ENCODE assay signal across 18 cellular contexts in the genomic region with DNA sequence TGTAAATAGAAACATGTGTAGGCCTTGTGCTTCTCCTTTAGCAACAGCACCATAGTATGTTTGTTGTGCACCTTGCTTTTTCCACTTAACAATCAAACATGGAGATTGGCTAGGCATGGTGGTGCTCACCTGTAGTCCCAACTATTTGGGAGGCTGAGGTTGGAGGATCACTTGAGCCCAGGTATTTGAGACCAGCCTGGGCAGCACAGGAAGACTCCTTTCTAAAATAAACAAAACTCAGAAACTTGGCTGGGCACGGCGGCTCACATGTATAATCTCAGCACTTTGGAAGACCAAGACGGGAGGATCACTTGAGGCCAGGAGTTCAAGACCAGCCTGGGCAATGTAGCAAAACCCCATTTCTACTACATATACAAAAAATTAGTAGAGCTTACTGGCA. TPM values are rescaled to one million over a fixed set of nuclear protein-coding genes. Genes with fewer than 3 reads are reported as not detected.
DNase-seq lines count a peak whose midpoint lies in the region; ATAC-seq and TF ChIP-seq lines count a peak whose summit lies in the region.
"Had no signal": no experiment of that assay in that cellular context is flagged by ENCODE, and none has a peak within 500 bp of the region (broad histone marks: within the 10 kb centered on the region; RNA-seq: fewer than 3 reads in every experiment).

No MANE protein-coding gene starts in this region.

- H3K36me3 Mint-ChIP-seq in HFFc6 (ENCODE audit: low read depth): no peaks in the 10 kb centered on the region
- no peaks in the 10 kb centered on the region for H3K36me3 Mint-ChIP-seq in chondrocyte (ENCODE audit: low read depth)
- no peaks in the 10 kb centered on the region for H3K36me3 Mint-ChIP-seq in mesothelial cell of epicardium
- H3K36me3 Mint-ChIP-seq: natural killer cell had no signal

- DNase-seq in HFFc6 (no peak), chondrocyte (ENCODE audit: low spot score) (no peak), mesothelial cell of epicardium (ENCODE audit: low spot score in 2 of 2, unreplicated experiment in 2 of 2) (no peak), substantia nigra (lab: John Stamatoyannopoulos, UW) (no peak), left colon (no peak), NCI-H1417 treated with DMSO at 0.1 percent for 48 hours (lab: John Stamatoyannopoulos, UW) (no peak), T-helper 9 cell (no peak)
- DNase-seq: activated CD4-positive, alpha-beta memory T cell treated with anti-CD3 and anti-CD28 coated beads, Interleukin-2, amount 10 ng/mL, durations not matched to agents 7 days and 5 days; activated gamma-delta T cell; AML-193; brain microvascular endothelial cell; DMS153; kidney glomerular epithelial cell; natural killer cell; SIG-M5; small intestine; stimulated activated naive CD8-positive, alpha-beta T cell treated with anti-CD3 and anti-CD28 coated beads, Interleukin-15, amount 100 ng/mL, for 72 hours had no signal

- H3K4me3 Mint-ChIP-seq in HFFc6 (peak overlapping the region; percentile 93; the same call in 1 of the 2 replicates), chondrocyte (ENCODE audit: unreplicated experiment) (no peak overlapping the region), mesothelial cell of epicardium (peak overlapping the region; percentile 85)
- H3K4me3 Mint-ChIP-seq: activated CD4-positive, alpha-beta memory T cell treated with anti-CD3 and anti-CD28 coated beads, Interleukin-2, amount 10 ng/mL, durations not matched to agents 7 days and 5 days; natural killer cell; stimulated activated naive CD8-positive, alpha-beta T cell treated with anti-CD3 and anti-CD28 coated beads, Interleukin-15, amount 100 ng/mL, for 72 hours had no signal

- intact Hi-C loops in left colon (cut with DNase I, micrococcal nuclease): no loop called here

- H3K27me3 Mint-ChIP-seq in HFFc6 (ENCODE audit: insufficient read depth) (peaks cover 4% of the 10 kb centered on the region; the same call in 1 of the 2 replicates), chondrocyte (ENCODE audit: low read depth) (no peaks in the 10 kb centered on the region), mesothelial cell of epicardium (ENCODE audit: low read depth) (no peaks in the 10 kb centered on the region)
- H3K27me3 Mint-ChIP-seq: activated CD4-positive, alpha-beta memory T cell treated with anti-CD3 and anti-CD28 coated beads, Interleukin-2, amount 10 ng/mL, durations not matched to agents 7 days and 5 days; stimulated activated naive CD8-positive, alpha-beta T cell treated with anti-CD3 and anti-CD28 coated beads, Interleukin-15, amount 100 ng/mL, for 72 hours had no signal

- H3K4me1 Mint-ChIP-seq in HFFc6 (ENCODE audit: low read depth): peaks cover 23% of the 10 kb centered on the region
- H3K4me1 Mint-ChIP-seq in chondrocyte (ENCODE audit: low read depth): peaks cover 23% of the 10 kb centered on the region
- peaks cover 29% of the 10 kb centered on the region for H3K4me1 Mint-ChIP-seq in mesothelial cell of epicardium
- H3K4me1 Mint-ChIP-seq: activated CD4-positive, alpha-beta memory T cell treated with anti-CD3 and anti-CD28 coated beads, Interleukin-2, amount 10 ng/mL, durations not matched to agents 7 days and 5 days; natural killer cell had no signal

- no peak for ATAC-seq in left colon
- ATAC-seq in HG03432 (IDR thresholded peaks at IDR 0.05; ENCODE audit: unreplicated experiment): no peak
- ATAC-seq: natural killer cell; stimulated activated naive CD8-positive, alpha-beta T cell treated with anti-CD3 and anti-CD28 coated beads, Interleukin-15, amount 100 ng/mL, for 72 hours had no signal

- no peak for TF ChIP-seq CTCF in HFFc6 (IDR thresholded peaks at IDR 0.05)
- no peak for TF ChIP-seq CTCF in chondrocyte (IDR thresholded peaks at IDR 0.05)
- TF ChIP-seq CTCF in mesothelial cell of epicardium (IDR thresholded peaks at IDR 0.05; ENCODE audit: unreplicated experiment): no peak

- peak overlapping the region; percentile 67 for H3K27ac ChIP-seq in substantia nigra (ENCODE audit: low read depth, low read length, poor library complexity, severe bottlenecking)

- H3K27ac Mint-ChIP-seq in HFFc6: no peak overlapping the region
- peak overlapping the region; percentile 88 for H3K27ac Mint-ChIP-seq in chondrocyte (ENCODE audit: unreplicated experiment)
- H3K27ac Mint-ChIP-seq in mesothelial cell of epicardium: peak overlapping the region; percentile 97
- H3K27ac Mint-ChIP-seq: activated CD4-positive, alpha-beta memory T cell treated with anti-CD3 and anti-CD28 coated beads, Interleukin-2, amount 10 ng/mL, durations not matched to agents 7 days and 5 days; natural killer cell had no signal

- H3K9me3 Mint-ChIP-seq in HFFc6: no peaks in the 10 kb centered on the region
- H3K9me3 Mint-ChIP-seq in chondrocyte (ENCODE audit: low read depth): no peaks in the 10 kb centered on the region
- no peaks in the 10 kb centered on the region for H3K9me3 Mint-ChIP-seq in mesothelial cell of epicardium
- H3K9me3 Mint-ChIP-seq: activated CD4-positive, alpha-beta memory T cell treated with anti-CD3 and anti-CD28 coated beads, Interleukin-2, amount 10 ng/mL, durations not matched to agents 7 days and 5 days; natural killer cell; stimulated activated naive CD8-positive, alpha-beta T cell treated with anti-CD3 and anti-CD28 coated beads, Interleukin-15, amount 100 ng/mL, for 72 hours had no signal

RNA-seq across cellular contexts. Expression of gene FAXDC2, which starts 0.9 kb away (rescaled TPM):
- total RNA-seq in HFFc6 (2021; fragmentation: NEBNext Ultra II Directional; extraction: Animal tissue kit (Norgen Biotek cat#: 25700)): 1 to 10 TPM; 3.1 to 4.7 (median 3.6) TPM
- total RNA-seq in chondrocyte (2.3 to 6.1 TPM (median 2.5 TPM) in 3 replicates), mesothelial cell of epicardium (30.6 to 33.9 TPM (median 33.8 TPM) in 3 replicates), left colon (10 to 100 TPM; 12.0 to 36.6 TPM)
- total RNA-seq: activated CD4-positive, alpha-beta memory T cell treated with anti-CD3 and anti-CD28 coated beads, Interleukin-2, amount 10 ng/mL, durations not matched to agents 7 days and 5 days had no signal

RNA-seq across cellular contexts. Expression of gene CNOT8, which starts 7.1 kb away (rescaled TPM):
- 10 to 100 TPM; 29.5 to 38.6 (median 30.8) TPM for total RNA-seq in HFFc6 (2021; fragmentation: NEBNext Ultra II Directional; extraction: Animal tissue kit (Norgen Biotek cat#: 25700))
- total RNA-seq in chondrocyte: 35.3 to 37.0 TPM (median 36.3 TPM) in 3 replicates
- 54.4 to 58.3 TPM (median 54.6 TPM) in 3 replicates for total RNA-seq in mesothelial cell of epicardium
- total RNA-seq in left colon: 10 to 100 TPM; 50.6 to 58.7 TPM
